ENCODE assay signal across 6 cellular contexts in genomic region chr5:160940725-160941124, GRCh38.
"Had no signal": no experiment of that assay in that cellular context is flagged by ENCODE, and none has a peak within 500 bp of the region (broad histone marks: within the 10 kb centered on the region; RNA-seq: fewer than 3 reads in every experiment).

No MANE protein-coding gene starts in this region.

- H3K4me3 ChIP-seq: GM23338 had no signal

- ATAC-seq: GM23338, HepG2 had no signal

- H3K27ac Mint-ChIP-seq: GM23338, H9, IgD-negative memory B cell had no signal

- H3K36me3 Mint-ChIP-seq: IgD-negative memory B cell had no signal

- H3K27ac ChIP-seq: HL-60 had no signal

- H3K4me3 Mint-ChIP-seq: GM23338, H9, IgD-negative memory B cell had no signal

- DNase-seq: H9, HCEC 1CT had no signal

- H3K4me1 Mint-ChIP-seq: GM23338, H9, IgD-negative memory B cell had no signal
